In genomic region chr19:46133101-46133627, GRCh38 we compare ENCODE assay signal across 9 cellular contexts. TPM values are rescaled to one million over a fixed set of nuclear protein-coding genes. Genes with fewer than 3 reads are reported as not detected.
DNase-seq lines count a peak whose midpoint lies in the region; ATAC-seq and TF ChIP-seq lines count a peak whose summit lies in the region.
"Had no signal": no experiment of that assay in that cellular context is flagged by ENCODE, and none has a peak within 500 bp of the region (broad histone marks: within the 10 kb centered on the region; RNA-seq: fewer than 3 reads in every experiment).

No MANE protein-coding gene starts in this region.

- H3K36me3 Mint-ChIP-seq in osteocyte (ENCODE audit: unreplicated experiment): peaks cover 6% of the 10 kb centered on the region
- no peaks in the 10 kb centered on the region for H3K36me3 Mint-ChIP-seq in activated CD4-positive, alpha-beta T cell treated with anti-CD3 and anti-CD28 coated beads for 36 hours (ENCODE audit: low read depth)

- peak overlapping the region; percentile 48 for H3K27ac ChIP-seq in ACC112 (ENCODE audit: low read depth, low read length)

- peaks cover 21% of the 10 kb centered on the region for H3K4me1 Mint-ChIP-seq in osteocyte (ENCODE audit: unreplicated experiment)
- H3K4me1 Mint-ChIP-seq in activated CD4-positive, alpha-beta T cell treated with anti-CD3 and anti-CD28 coated beads for 36 hours: peaks cover 2% of the 10 kb centered on the region

- peak overlapping the region; percentile 90 for H3K27ac Mint-ChIP-seq in osteocyte (ENCODE audit: unreplicated experiment)
- H3K27ac Mint-ChIP-seq in activated CD4-positive, alpha-beta T cell treated with anti-CD3 and anti-CD28 coated beads for 36 hours: no peak overlapping the region

- no peaks in the 10 kb centered on the region for H3K36me3 ChIP-seq in ACC112 (ENCODE audit: insufficient read depth, low read length)

- POLR2A ChIA-PET in activated CD4-positive, alpha-beta T cell treated with anti-CD3 and anti-CD28 coated beads for 36 hours (lab: Charles Lee): no interaction called here

- H3K9me3 Mint-ChIP-seq in osteocyte (ENCODE audit: unreplicated experiment): peaks cover 28% of the 10 kb centered on the region
- no peaks in the 10 kb centered on the region for H3K9me3 Mint-ChIP-seq in activated CD4-positive, alpha-beta T cell treated with anti-CD3 and anti-CD28 coated beads for 36 hours (ENCODE audit: low read depth)

- TF ChIP-seq CTCF in fibroblast of mammary gland (conservative IDR thresholded peaks at IDR 0.05; ENCODE audit: control insufficient read depth, insufficient read depth, low read depth, low read length) (no peak), osteocyte (IDR thresholded peaks at IDR 0.05) (no peak)

- no peak overlapping the region for H3K4me3 Mint-ChIP-seq in osteocyte (ENCODE audit: unreplicated experiment)
- H3K4me3 Mint-ChIP-seq in activated CD4-positive, alpha-beta T cell treated with anti-CD3 and anti-CD28 coated beads for 36 hours: no peak overlapping the region
- H3K4me3 Mint-ChIP-seq: activated naive CD8-positive, alpha-beta T cell treated with anti-CD3 and anti-CD28 coated beads, Interleukin-2, amount 10 ng/mL, durations not matched to agents 7 days and 5 days had no signal

- H3K27me3 ChIP-seq in ACC112 (ENCODE audit: insufficient read depth, low read length): peaks cover 33% of the 10 kb centered on the region

- H3K27me3 Mint-ChIP-seq in osteocyte (ENCODE audit: unreplicated experiment): peaks cover 23% of the 10 kb centered on the region
- peaks cover 59% of the 10 kb centered on the region for H3K27me3 Mint-ChIP-seq in activated CD4-positive, alpha-beta T cell treated with anti-CD3 and anti-CD28 coated beads for 36 hours

- H3K79me2 ChIP-seq in ACC112 (ENCODE audit: control insufficient read depth, insufficient read depth, low read length, unreplicated experiment): no peaks in the 10 kb centered on the region

- ATAC-seq in HG03442 (IDR thresholded peaks at IDR 0.05; ENCODE audit: unreplicated experiment): no peak
- ATAC-seq in activated CD4-positive, alpha-beta T cell treated with anti-CD3 and anti-CD28 coated beads for 36 hours: no peak
- no peak for ATAC-seq in GM18861 (IDR thresholded peaks at IDR 0.05; ENCODE audit: unreplicated experiment)

- intact Hi-C loops in activated CD4-positive, alpha-beta T cell treated with anti-CD3 and anti-CD28 coated beads for 36 hours (cut with DNase I, micrococcal nuclease): no loop called here

- H2AFZ ChIP-seq in ACC112 (ENCODE audit: low read length, unreplicated experiment): no peak overlapping the region

- DNase-seq in HT-29 (ENCODE audit: low spot score) (peak; percentile 88), SIG-M5 (lab: John Stamatoyannopoulos, UW) (peak; percentile 71), fibroblast of mammary gland (ENCODE audit: low read depth) (peak; percentile 91), osteocyte (ENCODE audit: extremely low spot score, unreplicated experiment) (no peak)
- DNase-seq in activated CD4-positive, alpha-beta T cell treated with anti-CD3 and anti-CD28 coated beads for 36 hours: no peak
- DNase-seq: activated naive CD8-positive, alpha-beta T cell treated with anti-CD3 and anti-CD28 coated beads, Interleukin-2, amount 10 ng/mL, durations not matched to agents 7 days and 5 days had no signal

- peaks cover 8% of the 10 kb centered on the region for H3K4me1 ChIP-seq in ACC112 (ENCODE audit: control insufficient read depth, insufficient read depth, low read length, unreplicated experiment)

- CTCF ChIA-PET in activated CD4-positive, alpha-beta T cell treated with anti-CD3 and anti-CD28 coated beads for 36 hours (lab: Charles Lee): no interaction called here

- H3K4me3 ChIP-seq in ACC112 (ENCODE audit: low read depth, low read length): no peak overlapping the region
- no peak overlapping the region for H3K4me3 ChIP-seq in fibroblast of mammary gland (ENCODE audit: control insufficient read depth, low read depth, low read length)

RNA-seq across cellular contexts. Expression of gene IGFL3, which starts 8.7 kb away (rescaled TPM):
- not detected in 2 replicates for total RNA-seq in HT-29 (2014; rRNA removed; shearing (Covaris generic))
- not detected in 2 replicates for total RNA-seq in osteocyte
- not detected for total RNA-seq in activated CD4-positive, alpha-beta T cell treated with anti-CD3 and anti-CD28 coated beads for 36 hours
- total RNA-seq: activated naive CD8-positive, alpha-beta T cell treated with anti-CD3 and anti-CD28 coated beads, Interleukin-2, amount 10 ng/mL, durations not matched to agents 7 days and 5 days had no signal

RNA-seq across cellular contexts. Expression of gene IGFL2, which starts 14.9 kb away (rescaled TPM):
- total RNA-seq in HT-29 (2014; rRNA removed; shearing (Covaris generic)): 1.1 and 1.6 TPM in 2 replicates
- not detected in 2 replicates for total RNA-seq in osteocyte
- total RNA-seq in activated CD4-positive, alpha-beta T cell treated with anti-CD3 and anti-CD28 coated beads for 36 hours: not detected
- total RNA-seq: activated naive CD8-positive, alpha-beta T cell treated with anti-CD3 and anti-CD28 coated beads, Interleukin-2, amount 10 ng/mL, durations not matched to agents 7 days and 5 days had no signal

Comparison
In these comparisons a context has a peak if more than half of its experiments do, and no peak if none do; other contexts are left out.
1. DNase-seq: peak in HT-29 (single experiment), SIG-M5 (single experiment) and fibroblast of mammary gland (single experiment); none in osteocyte (single experiment) and activated CD4-positive, alpha-beta T cell treated with anti-CD3 and anti-CD28 coated beads for 36 hours (single experiment).